ENCODE assay signal across 8 cellular contexts in genomic region chr5:96565843-96566242, GRCh38.
DNase-seq lines count a peak whose midpoint lies in the region; ATAC-seq and TF ChIP-seq lines count a peak whose summit lies in the region.

No MANE protein-coding gene starts in this region.

- H3K36me3 ChIP-seq in Loucy (ENCODE audit: insufficient read depth, low read length) = no peaks in the 10 kb centered on the region

- no peaks in the 10 kb centered on the region for H3F3A ChIP-seq in Loucy (ENCODE audit: low read depth)

- H3K27ac ChIP-seq in AG04450 (ENCODE audit: low read depth, low read length) = peak overlapping the region; percentile 57

- H3K9me3 ChIP-seq in AG04450 (ENCODE audit: control insufficient read depth, insufficient read depth, low read length) (no peaks in the 10 kb centered on the region), Loucy (ENCODE audit: insufficient read depth, low read depth, low read length) (no peaks in the 10 kb centered on the region)

- no peak overlapping the region for H3K9ac ChIP-seq in Loucy (ENCODE audit: low read depth, low read length, poor library complexity, severe bottlenecking)

- H4K20me1 ChIP-seq in Loucy (ENCODE audit: insufficient read depth, low read length, poor library complexity, severe bottlenecking) = no peaks in the 10 kb centered on the region

- ATAC-seq in GM19035 (IDR thresholded peaks at IDR 0.05; ENCODE audit: unreplicated experiment) = peak; percentile 68
- no peak for ATAC-seq in HG02840 (IDR thresholded peaks at IDR 0.05; ENCODE audit: low FRiP score, unreplicated experiment)
- ATAC-seq in HG02970 (IDR thresholded peaks at IDR 0.05; ENCODE audit: low FRiP score, unreplicated experiment) = no peak

- H3K4me2 ChIP-seq in Loucy (ENCODE audit: low read depth, low read length, poor library complexity, severe bottlenecking) = peak overlapping the region; percentile 62

- POLR2A ChIA-PET in AG04450 (lab: Yijun Ruan, JAX) = no interaction called here

- H3K79me2 ChIP-seq in Loucy (ENCODE audit: insufficient read depth, low read length) = no peaks in the 10 kb centered on the region

- H3K4me3 ChIP-seq in AG04450 (ENCODE audit: low read depth, low read length) = no peak overlapping the region
- no peak overlapping the region for H3K4me3 ChIP-seq in Loucy (ENCODE audit: low read length, poor library complexity, severe bottlenecking)

- no peak overlapping the region for H2AFZ ChIP-seq in Loucy (ENCODE audit: low read length)

- TF ChIP-seq CTCF in AG04450 (IDR thresholded peaks at IDR 0.05; ENCODE audit: low read depth, low read length) = no peak
- no peak for TF ChIP-seq CTCF in Loucy (conservative IDR thresholded peaks at IDR 0.05; ENCODE audit: low read length)

- no peaks in the 10 kb centered on the region for H3K9me2 ChIP-seq in Loucy (replicated peaks; ENCODE audit: low read depth, low read length)

- H3K4me1 ChIP-seq in Loucy (ENCODE audit: insufficient read depth, low read length, poor library complexity, severe bottlenecking) = peaks cover 33% of the 10 kb centered on the region

- H3K27me3 ChIP-seq in AG04450 (ENCODE audit: control insufficient read depth, insufficient read depth, low read length) = no peaks in the 10 kb centered on the region
- H3K27me3 ChIP-seq in Loucy (ENCODE audit: insufficient read depth, low read length, poor library complexity, severe bottlenecking) = no peaks in the 10 kb centered on the region

- CTCF ChIA-PET in AG04450 (lab: Charles Lee) = no interaction called here

- DNase-seq in AG04450 (ENCODE audit: low read depth, low spot score) = peak; percentile 39
- DNase-seq in dedifferentiated amniotic fluid mesenchymal stem cell (ENCODE audit: extremely low spot score) = peak; percentile 63
- no peak for DNase-seq in NCI-H345 (lab: John Stamatoyannopoulos, UW)
- DNase-seq in NCI-H524 treated with DMSO at 0.1 percent for 48 hours (lab: John Stamatoyannopoulos, UW) = no peak

Comparison
In these comparisons a context has a peak if more than half of its experiments do, and no peak if none do; other contexts are left out.
1. DNase-seq: peak in AG04450 (single experiment) and dedifferentiated amniotic fluid mesenchymal stem cell (single experiment); none in NCI-H345 (single experiment) and NCI-H524 treated with DMSO at 0.1 percent for 48 hours (single experiment).